8 cellular contexts compared by ENCODE assay signal in the genomic region with DNA sequence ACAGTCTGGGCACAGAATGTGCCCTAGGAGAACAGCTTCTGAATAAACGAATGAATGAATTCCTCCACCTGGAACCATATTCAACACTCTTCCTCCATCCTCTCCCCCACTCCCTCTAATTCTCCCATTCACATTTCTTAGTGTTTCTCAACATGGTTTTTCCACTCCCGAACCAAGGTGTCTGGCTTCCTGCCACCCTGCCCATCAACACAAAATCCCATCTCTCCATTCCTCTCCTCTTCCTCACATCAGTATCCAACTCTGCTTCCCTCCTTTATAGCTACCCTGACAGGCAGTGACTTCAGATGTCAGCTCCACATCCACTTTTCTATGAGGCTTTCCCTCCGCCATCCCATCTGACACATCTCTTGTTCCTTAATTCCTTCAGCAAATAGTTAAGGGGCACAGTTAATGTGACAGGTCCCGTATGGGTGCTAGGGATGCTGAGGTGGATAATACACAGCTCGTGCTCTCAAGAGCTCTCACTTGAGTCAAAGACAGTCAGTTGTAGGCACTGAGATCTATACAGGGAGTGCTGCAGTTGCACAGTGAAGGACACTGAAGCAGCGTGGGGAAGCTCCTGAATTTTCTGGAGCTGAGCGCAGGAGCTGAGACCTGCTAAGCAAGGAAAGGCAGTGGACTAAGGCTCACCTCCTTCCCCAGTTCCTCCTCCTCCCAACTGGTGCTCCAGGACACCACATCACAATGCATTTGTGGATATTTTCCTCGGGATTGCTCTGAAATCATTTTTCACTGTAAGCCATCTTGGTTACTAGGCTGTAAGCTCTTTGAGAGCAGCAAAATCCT. TPM values are rescaled to one million over a fixed set of nuclear protein-coding genes. Genes with fewer than 3 reads are reported as not detected.
DNase-seq lines count a peak whose midpoint lies in the region; ATAC-seq and TF ChIP-seq lines count a peak whose summit lies in the region.
"Had no signal": no experiment of that assay in that cellular context is flagged by ENCODE, and none has a peak within 500 bp of the region (broad histone marks: within the 10 kb centered on the region; RNA-seq: fewer than 3 reads in every experiment).

No MANE protein-coding gene starts in this region.

- peak overlapping the region; percentile 99 for H3K4me3 ChIP-seq in astrocyte of the cerebellum (ENCODE audit: low read depth, low read length)
- peak overlapping the region; percentile 94 to 99 for H3K4me3 ChIP-seq in muscle layer of colon (ENCODE audit: low read depth in 1 of 2, low read length in 2 of 2)
- no peak overlapping the region for H3K4me3 ChIP-seq in Karpas-422 (ENCODE audit: low read length)

- ATAC-seq in CD4-positive, alpha-beta T cell (ENCODE audit: poor library complexity), result no peak
- no peak for ATAC-seq in esophagus mucosa
- no peak for ATAC-seq in HG03175 (IDR thresholded peaks at IDR 0.05; ENCODE audit: unreplicated experiment)

- no peaks in the 10 kb centered on the region for H3K9me3 ChIP-seq in CD4-positive, alpha-beta T cell (ENCODE audit: control insufficient read depth, low read length)
- no peaks in the 10 kb centered on the region for H3K9me3 ChIP-seq in muscle layer of colon (ENCODE audit: low read length)
- H3K9me3 ChIP-seq in Karpas-422 (ENCODE audit: low read length), result no peaks in the 10 kb centered on the region

- no peak for TF ChIP-seq CTCF in CD4-positive, alpha-beta T cell (IDR thresholded peaks at IDR 0.05)
- no peak for TF ChIP-seq CTCF in astrocyte of the cerebellum (IDR thresholded peaks at IDR 0.05; ENCODE audit: low read depth, low read length, missing control alignments)

- H3K79me2 ChIP-seq in Karpas-422 (ENCODE audit: low read length), result no peaks in the 10 kb centered on the region

- no peaks in the 10 kb centered on the region for H3K27me3 Mint-ChIP-seq in CD4-positive, alpha-beta T cell

- no peak overlapping the region for H3K4me3 Mint-ChIP-seq in CD4-positive, alpha-beta T cell
- H3K4me3 Mint-ChIP-seq: naive B cell had no signal

- in situ Hi-C loops in astrocyte of the cerebellum (cut with HindIII; ENCODE audit: low sequenced_read_pairs), result no loop called here

- intact Hi-C loops in CD4-positive, alpha-beta T cell (cut with DNase I, micrococcal nuclease), result no loop called here

- H3K27ac ChIP-seq in CD4-positive, alpha-beta T cell (ENCODE audit: low read depth, low read length), result peak overlapping the region; percentile 90
- H3K27ac ChIP-seq in muscle layer of colon (ENCODE audit: low read depth, low read length) (peak overlapping the region; percentile 100), Karpas-422 (ENCODE audit: low read length) (no peak overlapping the region)

- CTCF ChIA-PET in CD4-positive, alpha-beta T cell (lab: Charles Lee), result interaction anchor here (0.8 to 2.3 kb wide), 7 partner anchors 11 to 126 kb away, joined by 3 to 11 read pairs (median 4); no protein-coding TSS in a partner anchor

- peaks cover 22% of the 10 kb centered on the region for H3K4me1 Mint-ChIP-seq in CD4-positive, alpha-beta T cell (ENCODE audit: low read depth)

- no peak overlapping the region for H3K27ac Mint-ChIP-seq in CD4-positive, alpha-beta T cell
- H3K27ac Mint-ChIP-seq: naive B cell had no signal

- no peak overlapping the region for H3K4me2 ChIP-seq in Karpas-422 (ENCODE audit: low read depth, low read length, poor library complexity, severe bottlenecking)

- no peaks in the 10 kb centered on the region for H3K9me2 ChIP-seq in Karpas-422 (replicated peaks; ENCODE audit: insufficient read depth, low read length)

- H3K4me1 ChIP-seq in muscle layer of colon (ENCODE audit: insufficient read depth, low read length), result peaks cover 70% of the 10 kb centered on the region
- H3K4me1 ChIP-seq in Karpas-422 (ENCODE audit: low read length), result peaks cover 23% of the 10 kb centered on the region

- DNase-seq in CD4-positive, alpha-beta T cell, result no peak
- DNase-seq in astrocyte of the cerebellum (ENCODE audit: low read depth) (no peak), Karpas-422 (no peak)
- DNase-seq: naive B cell, NCI-H748 treated with DMSO at 0.1 percent for 48 hours had no signal

- no peaks in the 10 kb centered on the region for H3K9me3 Mint-ChIP-seq in CD4-positive, alpha-beta T cell
- H3K9me3 Mint-ChIP-seq: naive B cell had no signal

- peaks cover 11% of the 10 kb centered on the region for H3K36me3 ChIP-seq in muscle layer of colon (ENCODE audit: insufficient read depth, low read length)
- H3K36me3 ChIP-seq in Karpas-422 (ENCODE audit: insufficient read depth, low read length), result no peaks in the 10 kb centered on the region

- peak overlapping the region; percentile 100 for H3K9ac ChIP-seq in muscle layer of colon (ENCODE audit: low read length)
- H3K9ac ChIP-seq in Karpas-422 (ENCODE audit: low read length), result no peak overlapping the region

- H2AFZ ChIP-seq in Karpas-422 (ENCODE audit: low read length), result no peak overlapping the region

- POLR2A ChIA-PET in CD4-positive, alpha-beta T cell (lab: Charles Lee), result interaction anchor here (0.9 to 6.3 kb wide), 11 partner anchors 9 to 199 kb away, joined by 3 to 58 read pairs (median 6); partner anchors contain the start of genes MRPL51, NCAPD2 and VAMP1

- H3K27me3 ChIP-seq in CD4-positive, alpha-beta T cell (ENCODE audit: control insufficient read depth, insufficient read depth, low read length), result no peaks in the 10 kb centered on the region
- H3K27me3 ChIP-seq in muscle layer of colon (ENCODE audit: control insufficient read depth in 1 of 2, insufficient read depth in 2 of 2, low read length in 2 of 2) (no peaks in the 10 kb centered on the region), Karpas-422 (ENCODE audit: low read length) (no peaks in the 10 kb centered on the region)

- no peaks in the 10 kb centered on the region; the same call in 1 of the 2 replicates for H4K20me1 ChIP-seq in Karpas-422 (ENCODE audit: insufficient read depth, low read depth, low read length)

- H3K36me3 Mint-ChIP-seq in CD4-positive, alpha-beta T cell (ENCODE audit: low read depth), result peaks cover 21% of the 10 kb centered on the region
- H3K36me3 Mint-ChIP-seq: naive B cell had no signal

RNA-seq across cellular contexts. Expression of gene TNFRSF1A, which starts 2.7 kb away (rescaled TPM):
- 10 to 100 TPM; 16.3 to 19.2 TPM for total RNA-seq in CD4-positive, alpha-beta T cell
- 99.3 TPM for total RNA-seq in esophagus mucosa
- total RNA-seq in Karpas-422 (2014; rRNA removed; shearing (Covaris generic); ENCODE audit: low replicate concordance), result 0.72 TPM in 1 of 2 replicates, not detected in the other

RNA-seq across cellular contexts. Expression of gene PLEKHG6, which starts 28.7 kb away (rescaled TPM):
- not detected for total RNA-seq in CD4-positive, alpha-beta T cell
- total RNA-seq in esophagus mucosa, result 21.1 TPM
- not detected in 2 replicates for total RNA-seq in Karpas-422 (2014; rRNA removed; shearing (Covaris generic); ENCODE audit: low replicate concordance)

RNA-seq across cellular contexts. Expression of gene SCNN1A, which starts 36.2 kb away (rescaled TPM):
- 1 to 10 TPM; 1.1 to 2.0 TPM for total RNA-seq in CD4-positive, alpha-beta T cell
- total RNA-seq in esophagus mucosa, result 142 TPM
- total RNA-seq in Karpas-422 (2014; rRNA removed; shearing (Covaris generic); ENCODE audit: low replicate concordance), result not detected in 2 replicates

RNA-seq across cellular contexts. Expression of gene LTBR, which starts 44.8 kb away (rescaled TPM):
- under 1 TPM; 0.38 to 0.67 TPM for total RNA-seq in CD4-positive, alpha-beta T cell
- total RNA-seq in esophagus mucosa, result 84.2 TPM
- total RNA-seq in Karpas-422 (2014; rRNA removed; shearing (Covaris generic); ENCODE audit: low replicate concordance), result not detected in 2 replicates

Comparison
In these comparisons a context has a peak if more than half of its experiments do, and no peak if none do; other contexts are left out.
1. RNA of gene TNFRSF1A, which starts 2.7 kb away (total RNA-seq): 99.3 TPM in esophagus mucosa (single experiment) and 16.3 to 19.2 TPM in CD4-positive, alpha-beta T cell; 0.72 TPM in Karpas-422; every median in the first group is over 10 times any median in the second.
2. RNA of gene PLEKHG6, which starts 28.7 kb away (total RNA-seq): 21.1 TPM in esophagus mucosa (single experiment); not detected in CD4-positive, alpha-beta T cell and not detected in Karpas-422; every median in the first group is over 10 times any median in the second.
3. RNA of gene SCNN1A, which starts 36.2 kb away (total RNA-seq): 142 TPM in esophagus mucosa (single experiment); 1.1 to 2.0 TPM in CD4-positive, alpha-beta T cell and not detected in Karpas-422; every median in the first group is over 10 times any median in the second.